In genomic region chr3:105827959-105828358, GRCh38 we compare ENCODE assay signal across 8 cellular contexts. TPM values are rescaled to one million over a fixed set of nuclear protein-coding genes. Genes with fewer than 3 reads are reported as not detected.
DNase-seq lines count a peak whose midpoint lies in the region; ATAC-seq and TF ChIP-seq lines count a peak whose summit lies in the region.

No MANE protein-coding gene starts in this region.

- ATAC-seq in activated naive CD4-positive, alpha-beta T cell treated with anti-CD3 and anti-CD28 coated beads, Interleukin-2, amount 50 U/mL, for 72 hours: peak in 1 of 2 donors; percentile 42
- ATAC-seq in activated CD8-positive, alpha-beta T cell treated with anti-CD3 and anti-CD28 coated beads for 36 hours: no peak
- ATAC-seq in upper lobe of left lung (ENCODE audit: low FRiP score in 2 of 2) (peak; percentile 49 to 62), HG03039 (IDR thresholded peaks at IDR 0.05; ENCODE audit: unreplicated experiment) (no peak), HG03159 (IDR thresholded peaks at IDR 0.05; ENCODE audit: unreplicated experiment) (no peak)

- no peak overlapping the region for H2AFZ ChIP-seq in hepatocyte

- H3K9me3 ChIP-seq in hepatocyte (ENCODE audit: low read depth): no peaks in the 10 kb centered on the region
- H3K9me3 ChIP-seq in upper lobe of left lung: no peaks in the 10 kb centered on the region

- no peak overlapping the region for H3K27ac ChIP-seq in hepatocyte
- H3K27ac ChIP-seq in upper lobe of left lung: peak overlapping the region in 2 of 4 donors; percentile 30 to 32

- H3K9me3 Mint-ChIP-seq in activated naive CD4-positive, alpha-beta T cell treated with anti-CD3 and anti-CD28 coated beads, Interleukin-2, amount 50 U/mL, for 72 hours: peaks cover 4 to 5% of the 10 kb centered on the region in 2 donors
- H3K9me3 Mint-ChIP-seq in activated CD8-positive, alpha-beta T cell treated with anti-CD3 and anti-CD28 coated beads for 36 hours: no peaks in the 10 kb centered on the region

- H3K4me1 ChIP-seq in hepatocyte (ENCODE audit: insufficient read depth) (peaks cover 10% of the 10 kb centered on the region), upper lobe of left lung (peaks cover 8 to 26% (median 14%) of the 10 kb centered on the region in 4 donors)

- intact Hi-C loops in activated CD8-positive, alpha-beta T cell treated with anti-CD3 and anti-CD28 coated beads for 36 hours (cut with micrococcal nuclease): loop anchor here (1.0 to 10.0 kb wide), 4 partner anchors 27 to 507 kb away; partner anchors contain the start of gene CBLB

- H4K20me1 ChIP-seq in hepatocyte (ENCODE audit: insufficient read depth, poor library complexity, severe bottlenecking): no peaks in the 10 kb centered on the region

- H3K4me2 ChIP-seq in hepatocyte: no peak overlapping the region

- H3K36me3 Mint-ChIP-seq in activated naive CD4-positive, alpha-beta T cell treated with anti-CD3 and anti-CD28 coated beads, Interleukin-2, amount 50 U/mL, for 72 hours: peaks cover 39 to 60% of the 10 kb centered on the region in 2 donors
- H3K36me3 Mint-ChIP-seq in activated CD8-positive, alpha-beta T cell treated with anti-CD3 and anti-CD28 coated beads for 36 hours (ENCODE audit: low read depth): peaks cover 70% of the 10 kb centered on the region

- TF ChIP-seq EP300 in upper lobe of left lung (IDR thresholded peaks at IDR 0.05): no peak

- H3K9me2 ChIP-seq in hepatocyte (replicated peaks; ENCODE audit: insufficient read depth): no peaks in the 10 kb centered on the region

- in situ Hi-C loops in GM13977 (cut with MboI; ENCODE audit: low pct_unique_long_range_greater_than_20kb, low sequenced_read_pairs, unreplicated experiment): no loop called here

- H3K79me2 ChIP-seq in hepatocyte: peaks cover 58% of the 10 kb centered on the region

- H3K36me3 ChIP-seq in hepatocyte (replicated peaks; ENCODE audit: insufficient read depth, low read depth) (no peaks in the 10 kb centered on the region), upper lobe of left lung (no peaks in the 10 kb centered on the region)

- peaks cover 85% of the 10 kb centered on the region for H3K4me1 Mint-ChIP-seq in activated CD8-positive, alpha-beta T cell treated with anti-CD3 and anti-CD28 coated beads for 36 hours (ENCODE audit: low read depth)

- POLR2A ChIA-PET in activated CD8-positive, alpha-beta T cell treated with anti-CD3 and anti-CD28 coated beads for 36 hours (lab: Charles Lee): interaction anchor here (0.6 to 4.5 kb wide), 6 partner anchors 34 to 506 kb away, joined by 3 to 33 read pairs (median 5); partner anchors contain the start of gene CBLB

- 95% methylated on average over 2 of the region's 2 CpGs for WGBS in hepatocyte (ENCODE audit: low lambda C conversion rate, missing lambda C conversion rate)
- WGBS in upper lobe of left lung, 2 donors: 71 to 80% methylated on average over 2 of the region's 2 CpGs

- H3K4me3 Mint-ChIP-seq in activated CD8-positive, alpha-beta T cell treated with anti-CD3 and anti-CD28 coated beads for 36 hours: peak overlapping the region; percentile 35

- TF ChIP-seq POLR2A in upper lobe of left lung (IDR thresholded peaks at IDR 0.05): no peak

- CTCF ChIA-PET in activated CD8-positive, alpha-beta T cell treated with anti-CD3 and anti-CD28 coated beads for 36 hours (lab: Charles Lee): interaction anchor here (0.9 to 1.3 kb wide), 2 partner anchors 16 to 36 kb away, joined by 3 read pairs; no protein-coding TSS in a partner anchor

- no peak for TF ChIP-seq CTCF in activated CD8-positive, alpha-beta T cell treated with anti-CD3 and anti-CD28 coated beads for 36 hours (IDR thresholded peaks at IDR 0.05)
- TF ChIP-seq CTCF in hepatocyte (IDR thresholded peaks at IDR 0.05; ENCODE audit: poor library complexity) (peak; percentile 7), upper lobe of left lung (IDR thresholded peaks at IDR 0.05) (peak in 3 of 6 experiments; percentile 11 to 17 (median 15)), GM13977 (IDR thresholded peaks at IDR 0.05; ENCODE audit: extremely low read depth, insufficient read depth, missing control alignments) (no peak)

- H3K27me3 ChIP-seq in hepatocyte: no peaks in the 10 kb centered on the region
- H3K27me3 ChIP-seq in upper lobe of left lung: no peaks in the 10 kb centered on the region

- peak overlapping the region; percentile 100 for H3K27ac Mint-ChIP-seq in activated naive CD4-positive, alpha-beta T cell treated with anti-CD3 and anti-CD28 coated beads, Interleukin-2, amount 50 U/mL, for 72 hours
- H3K27ac Mint-ChIP-seq in activated CD8-positive, alpha-beta T cell treated with anti-CD3 and anti-CD28 coated beads for 36 hours: peak overlapping the region; percentile 100

- peak; percentile 31 to 62 for DNase-seq in activated naive CD4-positive, alpha-beta T cell treated with anti-CD3 and anti-CD28 coated beads, Interleukin-2, amount 50 U/mL, for 72 hours (ENCODE audit: low spot score in 2 of 2)
- DNase-seq in activated naive CD4-positive, alpha-beta T cell treated with Interleukin-2 at 50 U/mL for 16 hours: no peak
- peak; percentile 32 for DNase-seq in activated CD8-positive, alpha-beta T cell treated with anti-CD3 and anti-CD28 coated beads for 36 hours
- peak; percentile 55 for DNase-seq in hepatocyte (ENCODE audit: low spot score)
- DNase-seq in upper lobe of left lung: peak in 1 of 2 donors; percentile 32
- no peak for DNase-seq in GM13977 (ENCODE audit: low spot score)

- no peak overlapping the region for H3K4me3 ChIP-seq in hepatocyte
- H3K4me3 ChIP-seq in upper lobe of left lung: no peak overlapping the region

- H3K27me3 Mint-ChIP-seq in activated CD8-positive, alpha-beta T cell treated with anti-CD3 and anti-CD28 coated beads for 36 hours: no peaks in the 10 kb centered on the region

RNA-seq across cellular contexts. Expression of gene CBLB, which starts 40.9 kb away (rescaled TPM):
- 100 to 1,000 TPM in 1 of 2 donors, 10 to 100 TPM in 1; 81.3 to 107 TPM for total RNA-seq in activated naive CD4-positive, alpha-beta T cell treated with anti-CD3 and anti-CD28 coated beads, Interleukin-2, amount 50 U/mL, for 72 hours
- total RNA-seq in activated CD8-positive, alpha-beta T cell treated with anti-CD3 and anti-CD28 coated beads for 36 hours: 100 to 1,000 TPM; 104 to 113 TPM
- total RNA-seq in hepatocyte (29.2 and 56.0 TPM in 2 replicates), upper lobe of left lung (10 to 100 TPM; 30.3 to 85.9 (median 32.0) TPM)
- polyA plus RNA-seq in hepatocyte: 21.3 and 22.6 TPM in 2 replicates

Comparison
In these comparisons a context has a peak if more than half of its experiments do, and no peak if none do; other contexts are left out.
1. DNase-seq: peak in activated naive CD4-positive, alpha-beta T cell treated with anti-CD3 and anti-CD28 coated beads, Interleukin-2, amount 50 U/mL, for 72 hours (2 of 2), activated CD8-positive, alpha-beta T cell treated with anti-CD3 and anti-CD28 coated beads for 36 hours (single experiment) and hepatocyte (single experiment); none in activated naive CD4-positive, alpha-beta T cell treated with Interleukin-2 at 50 U/mL for 16 hours (single experiment) and GM13977 (single experiment).
2. ATAC-seq: peak in upper lobe of left lung (2 of 2); none in activated CD8-positive, alpha-beta T cell treated with anti-CD3 and anti-CD28 coated beads for 36 hours (single experiment), HG03039 (single experiment) and HG03159 (single experiment).